Comparison of ENCODE assay signal across 17 cellular contexts in genomic region chr6:168428052-168428829, GRCh38. TPM values are rescaled to one million over a fixed set of nuclear protein-coding genes. Genes with fewer than 3 reads are reported as not detected.
DNase-seq lines count a peak whose midpoint lies in the region; ATAC-seq and TF ChIP-seq lines count a peak whose summit lies in the region.
"Had no signal": no experiment of that assay in that cellular context is flagged by ENCODE, and none has a peak within 500 bp of the region (broad histone marks: within the 10 kb centered on the region; RNA-seq: fewer than 3 reads in every experiment).

No MANE protein-coding gene starts in this region.

- peaks cover 6% of the 10 kb centered on the region for H3K4me1 Mint-ChIP-seq in GM23338
- no peaks in the 10 kb centered on the region for H3K4me1 Mint-ChIP-seq in osteocyte (ENCODE audit: unreplicated experiment)
- no peaks in the 10 kb centered on the region for H3K4me1 Mint-ChIP-seq in HFFc6 (ENCODE audit: low read depth)
- H3K4me1 Mint-ChIP-seq: CD4-positive, alpha-beta memory T cell had no signal

- H3K27ac Mint-ChIP-seq in GM23338 (no peak overlapping the region), osteocyte (ENCODE audit: unreplicated experiment) (no peak overlapping the region), HFFc6 (no peak overlapping the region)
- H3K27ac Mint-ChIP-seq: CD4-positive, alpha-beta memory T cell; H9 had no signal

- H3K27me3 Mint-ChIP-seq in GM23338 (ENCODE audit: insufficient read depth, low read depth, poor library complexity) (peaks cover 9% of the 10 kb centered on the region), osteocyte (ENCODE audit: unreplicated experiment) (peaks cover 37% of the 10 kb centered on the region), HFFc6 (ENCODE audit: insufficient read depth) (peaks cover 4% of the 10 kb centered on the region; the same call in 1 of the 2 replicates)

- no peaks in the 10 kb centered on the region for H3K79me2 ChIP-seq in GM23338 (replicated peaks; ENCODE audit: insufficient read depth)

- no peaks in the 10 kb centered on the region for H4K20me1 ChIP-seq in GM23338 (replicated peaks; ENCODE audit: insufficient read depth)

- H3K4me2 ChIP-seq in GM23338, result no peak overlapping the region

- peak; percentile 61 for ATAC-seq in GM23338
- ATAC-seq in HG02763 (IDR thresholded peaks at IDR 0.05; ENCODE audit: unreplicated experiment), result no peak
- ATAC-seq in GM21723 (IDR thresholded peaks at IDR 0.05; ENCODE audit: unreplicated experiment), result no peak
- ATAC-seq: PC-3 had no signal

- no peak overlapping the region for H3K4me3 ChIP-seq in GM23338

- H3K9me3 Mint-ChIP-seq in GM23338, result no peaks in the 10 kb centered on the region; the same call in 2 of the 3 replicates
- H3K9me3 Mint-ChIP-seq in osteocyte (ENCODE audit: unreplicated experiment), result no peaks in the 10 kb centered on the region
- H3K9me3 Mint-ChIP-seq in HFFc6, result peaks cover 36% of the 10 kb centered on the region
- H3K9me3 Mint-ChIP-seq: CD4-positive, alpha-beta memory T cell; H9 had no signal

- no peak overlapping the region for H3K27ac ChIP-seq in GM23338 (ENCODE audit: low read depth)

- H3K36me3 Mint-ChIP-seq in GM23338 (ENCODE audit: low read depth), result no peaks in the 10 kb centered on the region; the same call in 2 of the 3 replicates
- H3K36me3 Mint-ChIP-seq in osteocyte (ENCODE audit: unreplicated experiment), result no peaks in the 10 kb centered on the region
- H3K36me3 Mint-ChIP-seq in HFFc6 (ENCODE audit: low read depth), result peaks cover 10% of the 10 kb centered on the region
- H3K36me3 Mint-ChIP-seq: CD4-positive, alpha-beta memory T cell had no signal

- TF ChIP-seq CTCF in GM23338 (conservative IDR thresholded peaks at IDR 0.05; ENCODE audit: low read depth in 2 of 2), result no peak
- TF ChIP-seq CTCF in osteocyte (IDR thresholded peaks at IDR 0.05), result no peak
- TF ChIP-seq CTCF in HFFc6 (IDR thresholded peaks at IDR 0.05), result no peak

- H2AFZ ChIP-seq in GM23338, result 0 out of 2 replicates have a peak overlapping the region, but pooled peaks have one; percentile 28

- no peaks in the 10 kb centered on the region for H3K9me2 ChIP-seq in GM23338 (ENCODE audit: insufficient read depth)

- no peaks in the 10 kb centered on the region for H3K36me3 ChIP-seq in GM23338 (ENCODE audit: insufficient read depth)
- H3K36me3 ChIP-seq: BE2C had no signal

- H3F3A ChIP-seq in GM23338 (replicated peaks; ENCODE audit: low read depth), result no peaks in the 10 kb centered on the region

- H3K4me1 ChIP-seq in GM23338 (ENCODE audit: insufficient read depth), result peaks cover 8% of the 10 kb centered on the region; the same call in 1 of the 2 replicates
- H3K4me1 ChIP-seq: BE2C had no signal

- DNase-seq in COR-L47 (lab: John Stamatoyannopoulos, UW) (peak; percentile 43), GM23338 (ENCODE audit: low spot score) (no peak), T1000 (lab: John Stamatoyannopoulos, UW) (peak; percentile 1), osteocyte (ENCODE audit: extremely low spot score, unreplicated experiment) (peak; percentile 63), HFFc6 (no peak)
- DNase-seq: BE2C; CD4-positive, alpha-beta memory T cell; H9; IMR-90; MV-4-11; NCI-H187; NCI-H2171; NCI-H524; PC-3 had no signal

- H3K4me3 Mint-ChIP-seq in GM23338, result no peak overlapping the region
- no peak overlapping the region for H3K4me3 Mint-ChIP-seq in osteocyte (ENCODE audit: unreplicated experiment)
- no peak overlapping the region for H3K4me3 Mint-ChIP-seq in HFFc6
- H3K4me3 Mint-ChIP-seq: CD4-positive, alpha-beta memory T cell; H9 had no signal

- H3K27me3 ChIP-seq in GM23338 (ENCODE audit: insufficient read depth), result no peaks in the 10 kb centered on the region

TF ChIP-seq in GM23338, 12 proteins besides CTCF, POLR2A, EP300 and RAD21:
- no peak for TF ChIP-seq STAT1 (IDR thresholded peaks at IDR 0.05; ENCODE audit: unreplicated experiment)
- no peak for TF ChIP-seq EZH2 (IDR thresholded peaks at IDR 0.05; ENCODE audit: low read depth, unreplicated experiment)

RNA-seq across cellular contexts. Expression of gene SMOC2, which starts 12.7 kb away (rescaled TPM):
- total RNA-seq in GM23338 (2014; rRNA removed; shearing (Covaris generic)), result 5.1 and 6.5 TPM in 2 replicates
- 3.5 and 4.3 TPM in 2 replicates for polyA plus RNA-seq in GM23338 (2016; fragmentation: Nextera tagmentation; extraction: Ambion mirVana)
- 11.5 and 11.6 TPM in 2 replicates for total RNA-seq in osteocyte
- not detected for total RNA-seq in HFFc6 (2021; fragmentation: NEBNext Ultra II Directional; extraction: Animal tissue kit (Norgen Biotek cat#: 25700))
- total RNA-seq: CD4-positive, alpha-beta memory T cell; IMR-90; PC-3 had no signal
- polyA plus RNA-seq: AG04450; CD4-positive, alpha-beta memory T cell; IMR-90 had no signal

Comparison
In these comparisons a context has a peak if more than half of its experiments do, and no peak if none do; other contexts are left out.
1. DNase-seq: peak in COR-L47 (single experiment), T1000 (single experiment) and osteocyte (single experiment); none in GM23338 (single experiment) and HFFc6 (single experiment).